ENCODE assay signal across 1 cellular context in genomic region chr5:53133020-53133419, GRCh38.
A peak's percentile ranks its signal among the peaks of the same experiment; 100 is the strongest.
TF ChIP-seq lines count a peak whose summit lies in the region.

No MANE protein-coding gene starts in this region.

TF ChIP-seq in K562, 482 proteins besides CTCF, POLR2A, EP300 and RAD21 (continued from another document):
- TF ChIP-seq REST (CRISPR knock-in tag; IDR thresholded peaks at IDR 0.05; ENCODE audit: low read depth): no peak
- TF ChIP-seq TRIM24 (IDR thresholded peaks at IDR 0.05): peak; percentile 68 to 82; a peak in 3 of 4 replicates
- TF ChIP-seq CBFA2T2 (conservative IDR thresholded peaks at IDR 0.05): peak; percentile 84
- TF ChIP-seq ZNF75A (CRISPR knock-in tag; IDR thresholded peaks at IDR 0.05): no peak
- 0 out of 2 replicates have a peak, but pooled peaks have one; percentile 32 for TF ChIP-seq FOXM1 (IDR thresholded peaks at IDR 0.05; ENCODE audit: low read depth)
- no peak for TF ChIP-seq FOXM1 (CRISPR knock-in tag; IDR thresholded peaks at IDR 0.05; ENCODE audit: low read depth)
- peak; percentile 75 for TF ChIP-seq MTA2 (IDR thresholded peaks at IDR 0.05; ENCODE audit: low read depth)
- peak; percentile 74 for TF ChIP-seq SMARCA4 (IDR thresholded peaks at IDR 0.05)
- peak; percentile 83 for TF ChIP-seq TCF3 (CRISPR knock-in tag; IDR thresholded peaks at IDR 0.05)
- TF ChIP-seq POLR3A (IDR thresholded peaks at IDR 0.05; ENCODE audit: borderline replicate concordance, extremely low read depth, insufficient read depth, insufficient read length): no peak
- TF ChIP-seq POLR2AphosphoS5 (IDR thresholded peaks at IDR 0.05; ENCODE audit: control insufficient read depth, insufficient read depth, low read depth, low read length): peak; percentile 54; the same call in 1 of the 2 replicates
- TF ChIP-seq TSHZ1 (CRISPR knock-in tag; IDR thresholded peaks at IDR 0.05): no peak
- no peak for TF ChIP-seq KLF6 (CRISPR knock-in tag; IDR thresholded peaks at IDR 0.05; ENCODE audit: borderline replicate concordance)
- TF ChIP-seq DACH1 (IDR thresholded peaks at IDR 0.05; ENCODE audit: partially characterized antibody): no peak
- TF ChIP-seq GABPA (tag; conservative IDR thresholded peaks at IDR 0.05; ENCODE audit: low read depth): peak; percentile 32; the same call in 1 of the 2 replicates
- TF ChIP-seq ZC3H11A (IDR thresholded peaks at IDR 0.05; ENCODE audit: low read depth, low read length): no peak
- no peak for TF ChIP-seq ZNF311 (CRISPR knock-in tag; IDR thresholded peaks at IDR 0.05)
- TF ChIP-seq TEAD4 (IDR thresholded peaks at IDR 0.05; ENCODE audit: low read length): peak; percentile 86
- TF ChIP-seq TEAD4 (CRISPR knock-in tag; IDR thresholded peaks at IDR 0.05; ENCODE audit: borderline replicate concordance): no peak
- no peak for TF ChIP-seq PRPF4 (IDR thresholded peaks at IDR 0.05; ENCODE audit: insufficient read depth, low read depth, low read length, poor library complexity, severe bottlenecking)
- TF ChIP-seq CCAR2 (IDR thresholded peaks at IDR 0.05; ENCODE audit: low read depth, low read length): no peak
- peak; percentile 51 for TF ChIP-seq NFIC (IDR thresholded peaks at IDR 0.05)
- TF ChIP-seq FOXK2 (conservative IDR thresholded peaks at IDR 0.05 in 1 of 2, IDR thresholded peaks at IDR 0.05 in 1 of 2; ENCODE audit: low read depth in 2 of 2): 0 out of 4 replicates have a peak, but pooled peaks of 1 of the 2 experiments have one; percentile 41
- TF ChIP-seq PML (IDR thresholded peaks at IDR 0.05; ENCODE audit: low read length): 0 out of 2 replicates have a peak, but pooled peaks have one; percentile 52
- peak; percentile 72 for TF ChIP-seq KLF16 (IDR thresholded peaks at IDR 0.05)
- no peak for TF ChIP-seq SMARCB1 (IDR thresholded peaks at IDR 0.05; ENCODE audit: insufficient read length, low read depth)
- no peak for TF ChIP-seq PHF21A (IDR thresholded peaks at IDR 0.05; ENCODE audit: borderline replicate concordance, low read depth)
- peak; percentile 21; the same call in 1 of the 2 replicates for TF ChIP-seq RFX1 (IDR thresholded peaks at IDR 0.05)
- TF ChIP-seq ZNF639 (CRISPR knock-in tag; conservative IDR thresholded peaks at IDR 0.05 in 1 of 2, IDR thresholded peaks at IDR 0.05 in 1 of 2): peak in 1 of 2 experiments; percentile 42; a peak in 1 of 4 replicates
- no peak for TF ChIP-seq ZBTB8A (IDR thresholded peaks at IDR 0.05; ENCODE audit: partially characterized antibody)
- TF ChIP-seq SOX6 (IDR thresholded peaks at IDR 0.05): peak; percentile 74
- TF ChIP-seq ZNF384 (IDR thresholded peaks at IDR 0.05; ENCODE audit: low read depth, low read length): 0 out of 2 replicates have a peak, but pooled peaks have one; percentile 24
- no peak for TF ChIP-seq CSDE1 (IDR thresholded peaks at IDR 0.05)
- peak; percentile 85 for TF ChIP-seq ARID1B (IDR thresholded peaks at IDR 0.05)
- no peak for TF ChIP-seq ZNF518B (CRISPR knock-in tag; IDR thresholded peaks at IDR 0.05)
- TF ChIP-seq CBFA2T3 (IDR thresholded peaks at IDR 0.05): peak; percentile 90
- TF ChIP-seq TAL1 (IDR thresholded peaks at IDR 0.05): peak; percentile 77
- TF ChIP-seq PHB2 (IDR thresholded peaks at IDR 0.05; ENCODE audit: low read depth): 0 out of 2 replicates have a peak, but pooled peaks have one; percentile 19
- peak; percentile 22; the same call in 1 of the 2 replicates for TF ChIP-seq CC2D1A (IDR thresholded peaks at IDR 0.05)
- peak; percentile 61 for TF ChIP-seq DPF2 (IDR thresholded peaks at IDR 0.05)
- TF ChIP-seq ZZZ3 (IDR thresholded peaks at IDR 0.05): no peak
- peak; percentile 69 for TF ChIP-seq NCOR1 (IDR thresholded peaks at IDR 0.05)
- no peak for TF ChIP-seq NFRKB (IDR thresholded peaks at IDR 0.05; ENCODE audit: low read depth)
